26 cellular contexts compared by ENCODE assay signal in genomic region chr17:47004906-47005305, GRCh38. TPM values are rescaled to one million over a fixed set of nuclear protein-coding genes. Genes with fewer than 3 reads are reported as not detected.
DNase-seq lines count a peak whose midpoint lies in the region; ATAC-seq, FAIRE-seq and TF ChIP-seq lines count a peak whose summit lies in the region.
"Had no signal": no experiment of that assay in that cellular context is flagged by ENCODE, and none has a peak within 500 bp of the region (broad histone marks: within the 10 kb centered on the region; RNA-seq: fewer than 3 reads in every experiment).

No MANE protein-coding gene starts in this region.

- H3K4me3 ChIP-seq in left ventricle myocardium inferior (no peak overlapping the region), right cardiac atrium (ENCODE audit: low read length) (no peak overlapping the region), K562 (no peak overlapping the region), mesenchymal stem cell (ENCODE audit: insufficient read depth in 1 of 2, low read depth in 1 of 2, low read length in 2 of 2) (no peak overlapping the region)
- H3K4me3 ChIP-seq: BLaER1, MG63, Peyer's patch had no signal

- no peaks in the 10 kb centered on the region for H4K20me1 ChIP-seq in K562 (replicated peaks; ENCODE audit: control insufficient read depth, insufficient read depth, low read length)
- H4K20me1 ChIP-seq: BLaER1 had no signal

- no peak for TF ChIP-seq CTCF in left ventricle myocardium inferior (IDR thresholded peaks at IDR 0.05; ENCODE audit: borderline replicate concordance)
- TF ChIP-seq CTCF in K562 (IDR thresholded peaks at IDR 0.05 in 2 of 3, conservative IDR thresholded peaks at IDR 0.05 in 1 of 3; ENCODE audit: insufficient read depth in 2 of 3, low read depth in 1 of 3, low read length in 3 of 3) = no peak
- no peak for TF ChIP-seq CTCF in osteocyte (IDR thresholded peaks at IDR 0.05)

- H3K4me1 ChIP-seq in left ventricle myocardium inferior = peaks cover 24% of the 10 kb centered on the region
- no peaks in the 10 kb centered on the region for H3K4me1 ChIP-seq in right cardiac atrium (ENCODE audit: control insufficient read depth, insufficient read depth, low read length)
- peaks cover 0 to 3% of the 10 kb centered on the region in 2 experiments; a peak in 2 of 5 replicates for H3K4me1 ChIP-seq in K562 (replicated peaks in 1 of 2; ENCODE audit: control insufficient read depth in 2 of 2, insufficient read depth in 2 of 2, low read length in 2 of 2)
- peaks cover 6% of the 10 kb centered on the region for H3K4me1 ChIP-seq in mesenchymal stem cell (ENCODE audit: control insufficient read depth, insufficient read depth, low read depth, low read length)
- H3K4me1 ChIP-seq: Peyer's patch had no signal

- H3K14ac ChIP-seq in mesenchymal stem cell (ENCODE audit: low read length in 2 of 2) = no peak overlapping the region

- no peaks in the 10 kb centered on the region for H3K36me3 Mint-ChIP-seq in osteocyte (ENCODE audit: unreplicated experiment)

- H3K4me1 Mint-ChIP-seq in osteocyte (ENCODE audit: unreplicated experiment) = peaks cover 3% of the 10 kb centered on the region

- H3K79me1 ChIP-seq in mesenchymal stem cell (replicated peaks; ENCODE audit: low read length, poor library complexity, severe bottlenecking) = no peaks in the 10 kb centered on the region

- BruUV-seq in K562 (replicated peaks; lab: Mats Ljungman, UMichigan) = no TSS peak

- H3K9me1 ChIP-seq in K562 (ENCODE audit: control insufficient read depth, insufficient read depth, low read length) = no peaks in the 10 kb centered on the region

- H2BK5ac ChIP-seq in mesenchymal stem cell (ENCODE audit: low read depth, low read length, poor library complexity, severe bottlenecking) = no peak overlapping the region

- no peak overlapping the region for H2BK15ac ChIP-seq in mesenchymal stem cell (ENCODE audit: low read depth, poor library complexity, severe bottlenecking)

- no peak for TF ChIP-seq POLR2A in K562 (conservative IDR thresholded peaks at IDR 0.05)

- H3K27ac Mint-ChIP-seq in osteocyte (ENCODE audit: unreplicated experiment) = peak overlapping the region; percentile 3
- H3K27ac Mint-ChIP-seq: CD4-positive, alpha-beta T cell had no signal

- CTCF ChIA-PET in K562 (lab: Yijun Ruan, JAX; ENCODE audit: low intra/inter-chr PET ratio) = no interaction called here

- in situ Hi-C loops in K562 (cut with MboI) = no loop called here

- no peaks in the 10 kb centered on the region for H3K9me3 Mint-ChIP-seq in osteocyte (ENCODE audit: unreplicated experiment)
- H3K9me3 Mint-ChIP-seq: CD4-positive, alpha-beta T cell had no signal

- no peak overlapping the region for H2AK5ac ChIP-seq in mesenchymal stem cell (ENCODE audit: low read length, severe bottlenecking)

- H3K36me3 ChIP-seq in left ventricle myocardium inferior (no peaks in the 10 kb centered on the region), K562 (ENCODE audit: control insufficient read depth, insufficient read depth, low read length) (no peaks in the 10 kb centered on the region), mesenchymal stem cell (ENCODE audit: control insufficient read depth in 1 of 2, insufficient read depth in 2 of 2, low read depth in 1 of 2, low read length in 2 of 2) (no peaks in the 10 kb centered on the region)
- H3K36me3 ChIP-seq: MG63, Peyer's patch had no signal

- H3K4ac ChIP-seq in mesenchymal stem cell (ENCODE audit: low read depth in 1 of 2, low read length in 2 of 2) = no peak overlapping the region

- H4K91ac ChIP-seq in mesenchymal stem cell (ENCODE audit: low read length) = no peak overlapping the region

- H3K27me3 ChIP-seq in left ventricle myocardium inferior (ENCODE audit: low read depth) (no peaks in the 10 kb centered on the region), right cardiac atrium (ENCODE audit: control insufficient read depth, insufficient read depth) (no peaks in the 10 kb centered on the region), K562 (ENCODE audit: control insufficient read depth in 2 of 2, insufficient read depth in 2 of 2, low read length in 2 of 2) (no peaks in the 10 kb centered on the region; a peak in 1 of 5 replicates), mesenchymal stem cell (ENCODE audit: control insufficient read depth in 1 of 2, insufficient read depth in 1 of 2, low read length in 2 of 2) (no peaks in the 10 kb centered on the region)
- H3K27me3 ChIP-seq: BLaER1, MG63, Peyer's patch had no signal

- H4K8ac ChIP-seq in mesenchymal stem cell (ENCODE audit: low read length) = no peak overlapping the region

- peak overlapping the region; percentile 67 for H3K27ac ChIP-seq in left ventricle myocardium inferior (replicated peaks)
- H3K27ac ChIP-seq in right cardiac atrium (ENCODE audit: low read length) = no peak overlapping the region
- no peak overlapping the region for H3K27ac ChIP-seq in K562 (ENCODE audit: extremely low read depth, low read depth, low read length)
- H3K27ac ChIP-seq in mesenchymal stem cell (ENCODE audit: low read length, poor library complexity, severe bottlenecking) = no peak overlapping the region
- H3K27ac ChIP-seq: BLaER1, Peyer's patch had no signal

- POLR2A ChIA-PET in K562 (lab: Yijun Ruan, JAX) = interaction anchor here (1.2 kb wide), 1 partner anchor 63 kb away, joined by 3 read pairs; no protein-coding TSS in a partner anchor

- H3K4me2 ChIP-seq in K562 (ENCODE audit: insufficient read depth, low read length) (no peak overlapping the region), mesenchymal stem cell (ENCODE audit: low read length, poor library complexity, severe bottlenecking) (no peak overlapping the region)
- H3K4me2 ChIP-seq: BLaER1 had no signal

- intact Hi-C loops in left ventricle myocardium inferior (cut with micrococcal nuclease) (no loop called here), right cardiac atrium (cut with DNase I) (loop anchor here in 1 of 4 donors (5.0 kb wide), 2 partner anchors 63 to 163 kb away; no protein-coding TSS in a partner anchor), K562 (cut with micrococcal nuclease) (loop anchor here (5.0 kb wide), 1 partner anchor 163 kb away; no protein-coding TSS in a partner anchor)

- H3K79me2 ChIP-seq in K562 (ENCODE audit: control insufficient read depth, insufficient read depth, low read length) = no peaks in the 10 kb centered on the region

- no peak overlapping the region for H2BK12ac ChIP-seq in mesenchymal stem cell (ENCODE audit: low read length in 2 of 2)

- no peak for FAIRE-seq in K562 (lab: Jason Lieb, UNC)
- FAIRE-seq: D721Med, GM18507, HTR-8/SVneo had no signal

- H3K27me3 Mint-ChIP-seq in osteocyte (ENCODE audit: unreplicated experiment) = no peaks in the 10 kb centered on the region
- H3K27me3 Mint-ChIP-seq: CD4-positive, alpha-beta T cell had no signal

- no peak overlapping the region for H3K4me3 Mint-ChIP-seq in osteocyte (ENCODE audit: unreplicated experiment)
- H3K4me3 Mint-ChIP-seq: CD4-positive, alpha-beta T cell had no signal

- DNase-seq in left ventricle myocardium inferior (no peak), right cardiac atrium (no peak), K562 (ENCODE audit: extremely low read depth in 1 of 4, low spot score in 3 of 4) (no peak), mesenchymal stem cell (no peak), osteocyte (ENCODE audit: extremely low spot score, unreplicated experiment) (no peak), NCI-H510A treated with DMSO at 0.1 percent for 48 hours (lab: John Stamatoyannopoulos, UW) (no peak)
- no peak for DNase-seq in activated T-cell treated with anti-CD3 and anti-CD28 coated beads, Interleukin-2, amount 50 U/mL, for 48 hours
- DNase-seq: CD4-positive, alpha-beta T cell; DMS53; H7; KG1; MG63; NCI-H1105 treated with DMSO at 0.1 percent for 48 hours; NCI-H2029; NCI-H446 treated with DMSO at 0.1 percent for 48 hours; NCI-H526 treated with DMSO at 0.1 percent for 48 hours; OCI-M1; Peyer's patch had no signal

- H2AFZ ChIP-seq in K562 (ENCODE audit: low read depth, low read length) (peak overlapping the region; percentile 52; the same call in 1 of the 2 replicates), mesenchymal stem cell (ENCODE audit: low read depth, low read length) (no peak overlapping the region)

- no peak overlapping the region for H3K9ac ChIP-seq in K562 (ENCODE audit: insufficient read depth in 1 of 2, low read depth in 2 of 2, low read length in 2 of 2)
- H3K9ac ChIP-seq in mesenchymal stem cell (ENCODE audit: low read length) = peak overlapping the region; percentile 5
- H3K9ac ChIP-seq: BLaER1 had no signal

- ATAC-seq in right cardiac atrium (no peak), K562 (no peak), HG03025 (IDR thresholded peaks at IDR 0.05; ENCODE audit: low FRiP score, unreplicated experiment) (no peak)
- ATAC-seq: SK-N-SH treated with all-trans-retinoic acid at 6 μM for 48 hours had no signal

- TF ChIP-seq EP300 in K562 (IDR thresholded peaks at IDR 0.05; ENCODE audit: low read length) = no peak

- H3K18ac ChIP-seq in mesenchymal stem cell (ENCODE audit: low read depth in 1 of 2, low read length in 2 of 2) = no peak overlapping the region

- no peak overlapping the region for H3K23ac ChIP-seq in mesenchymal stem cell (ENCODE audit: low read length in 2 of 2)

- no peak overlapping the region for H2BK120ac ChIP-seq in mesenchymal stem cell (ENCODE audit: low read depth, low read length)

- TF ChIP-seq RAD21 in K562 (CRISPR knock-in tag; conservative IDR thresholded peaks at IDR 0.05 in 1 of 2, IDR thresholded peaks at IDR 0.05 in 1 of 2) = no peak

- WGBS in right cardiac atrium = 57% methylated on average over 1 of the region's 1 CpG
- WGBS in K562 (ENCODE audit: insufficient coverage, low coverage, missing lambda C conversion rate) = 54% methylated on average over 1 of the region's 1 CpG
- WGBS in mesenchymal stem cell = 100% methylated on average over 1 of the region's 1 CpG

- H3K9me3 ChIP-seq in left ventricle myocardium inferior (replicated peaks) (no peaks in the 10 kb centered on the region), right cardiac atrium (ENCODE audit: control insufficient read depth, low read length) (no peaks in the 10 kb centered on the region), K562 (replicated peaks; ENCODE audit: control insufficient read depth, insufficient read depth, low read depth, low read length) (no peaks in the 10 kb centered on the region), mesenchymal stem cell (ENCODE audit: control insufficient read depth, low read length) (no peaks in the 10 kb centered on the region)
- H3K9me3 ChIP-seq: BLaER1, MG63, Peyer's patch had no signal

RNA-seq across cellular contexts. Expression of gene RPRML, which starts 25.9 kb away (rescaled TPM):
- total RNA-seq in left ventricle myocardium inferior (not detected), right cardiac atrium (not detected), K562 (2014; rRNA removed) (not detected in 2 replicates), K562 (2014; rRNA removed; fragmentation: Illumina TruSeq; extraction: Trizol) (not detected in 2 replicates), K562 (2015; rRNA removed; fragmentation: Illumina TruSeq; extraction: Trizol) (not detected in 2 replicates), K562 (2021) (0.16 TPM in 1 of 2 replicates, not detected in the other), osteocyte (not detected in 2 replicates)
- polyA plus RNA-seq in right cardiac atrium (not detected), K562 (2011; rRNA removed) (not detected in 2 replicates), K562 (2014; fragmentation: Illumina TruSeq; extraction: Trizol) (not detected in 2 replicates), K562 (2014; fragmentation: Nextera tagmentation; extraction: Ambion mirVana) (not detected), K562 (2014; rRNA removed) (0.20 TPM in 1 of 2 replicates, not detected in the other)
- total RNA-seq in K562 (2011; cell fraction: chromatin; rRNA removed; ENCODE audit: low replicate concordance) = not detected in 2 replicates
- total RNA-seq in K562 (2011; cell fraction: nucleolus; rRNA removed) = not detected in 2 replicates
- total RNA-seq in K562 (2011; cell fraction: nucleoplasm; rRNA removed) = not detected in 2 replicates
- polyA plus RNA-seq in K562 (2011; cell fraction: cytosol; rRNA removed) = 0.06 TPM in 1 of 2 replicates, not detected in the other
- not detected in 2 replicates for polyA plus RNA-seq in K562 (2011; cell fraction: nucleus; rRNA removed)
- polyA plus RNA-seq in K562 (2012) = not detected in 2 replicates
- not detected in 2 replicates for polyA minus RNA-seq in K562 (2011; rRNA and poly(A)+ RNA removed)
- polyA minus RNA-seq in K562 (2011; cell fraction: cytosol; rRNA and poly(A)+ RNA removed) = not detected in 2 replicates
- not detected in 2 replicates for polyA minus RNA-seq in K562 (2011; cell fraction: nucleus; rRNA and poly(A)+ RNA removed)
- not detected for polyA plus RNA-seq in mesenchymal stem cell (2013, experiment 1 of 2)
- not detected for polyA plus RNA-seq in mesenchymal stem cell (2013, experiment 2 of 2)
- total RNA-seq: A172; CD4-positive, alpha-beta T cell had no signal
- polyA plus RNA-seq: AG04450 had no signal
